Comparison of ENCODE assay signal across 17 cellular contexts in the genomic region with DNA sequence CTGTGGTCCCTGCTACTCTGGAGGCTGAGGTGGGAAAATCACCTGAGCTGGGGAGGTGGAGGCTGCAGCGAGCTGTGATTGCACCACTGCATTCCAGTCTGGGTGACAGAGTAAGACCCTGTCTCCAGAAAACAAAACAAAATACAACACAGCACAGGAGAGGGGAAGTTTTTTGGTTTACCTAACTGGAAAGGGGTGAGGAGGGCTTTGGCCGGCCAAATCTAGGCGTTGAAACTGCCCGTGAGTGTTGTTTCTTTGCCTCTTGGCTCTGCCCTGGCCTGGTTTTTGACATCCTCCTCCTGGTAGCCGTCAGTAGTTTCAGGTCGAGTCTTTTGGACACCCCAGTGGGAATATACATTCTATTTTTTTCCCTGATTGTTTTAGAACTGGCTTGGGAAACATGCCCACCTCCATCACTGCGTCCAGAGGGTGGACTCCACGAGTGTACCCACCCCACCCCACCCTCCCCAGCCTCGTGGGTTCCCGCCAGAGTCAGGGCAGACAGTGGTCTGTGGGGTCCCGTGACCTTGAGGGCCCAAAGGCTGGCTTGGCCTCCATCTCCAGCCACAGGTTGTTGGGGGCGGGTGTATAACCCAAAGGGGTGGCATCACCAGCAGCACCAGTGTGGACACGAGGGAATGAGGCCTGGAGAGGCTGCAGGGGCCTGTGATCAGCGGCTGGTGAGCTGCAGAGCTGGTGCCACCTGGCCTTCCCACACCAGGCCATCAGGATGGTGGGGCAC.
"Had no signal": no experiment of that assay in that cellular context is flagged by ENCODE, and none has a peak within 500 bp of the region (broad histone marks: within the 10 kb centered on the region; RNA-seq: fewer than 3 reads in every experiment).

No MANE protein-coding gene starts in this region.

- H3K27ac ChIP-seq: ascending aorta, breast epithelium, testis, upper lobe of left lung had no signal

- DNase-seq: activated CD4-positive, alpha-beta T cell treated with anti-CD3 and anti-CD28 coated beads for 48 hours; activated CD8-positive, alpha-beta memory T cell treated with anti-CD3 and anti-CD28 coated beads, Interleukin-2, amount 50 U/mL, for 4 hours; activated CD8-positive, alpha-beta T cell treated with anti-CD3 and anti-CD28 coated beads for 36 hours; activated naive CD4-positive, alpha-beta T cell; activated naive CD8-positive, alpha-beta T cell treated with anti-CD3 and anti-CD28 coated beads, Interleukin-2, amount 50 U/mL, for 24 hours; activated T-cell treated with anti-CD3 and anti-CD28 coated beads, Interleukin-2, amount 50 U/mL, for 72 hours; cerebellar nuclear complex; dermis blood vessel endothelial cell; kidney; small intestine; T-helper 17 cell; testis; upper lobe of left lung had no signal

- H3K4me3 Mint-ChIP-seq: activated CD8-positive, alpha-beta T cell treated with anti-CD3 and anti-CD28 coated beads for 36 hours; activated naive CD8-positive, alpha-beta T cell treated with anti-CD3 and anti-CD28 coated beads, Interleukin-2, amount 50 U/mL, for 24 hours; activated T-cell treated with anti-CD3 and anti-CD28 coated beads, Interleukin-2, amount 50 U/mL, for 72 hours; stimulated activated naive CD8-positive, alpha-beta T cell treated with anti-CD3 and anti-CD28 coated beads, Interleukin-15, Interleukin-2, amounts not matched to agents 100 ng/mL and 50 ng/mL, for 24 hours; T-helper 17 cell had no signal

- H3K36me3 ChIP-seq: ascending aorta, breast epithelium, SJCRH30, upper lobe of left lung had no signal

- H3K4me1 Mint-ChIP-seq: activated naive CD8-positive, alpha-beta T cell treated with anti-CD3 and anti-CD28 coated beads, Interleukin-2, amount 50 U/mL, for 24 hours; T-helper 17 cell had no signal

- H3K9me3 Mint-ChIP-seq: activated CD8-positive, alpha-beta T cell treated with anti-CD3 and anti-CD28 coated beads for 36 hours; activated naive CD8-positive, alpha-beta T cell treated with anti-CD3 and anti-CD28 coated beads, Interleukin-2, amount 50 U/mL, for 24 hours; activated T-cell treated with anti-CD3 and anti-CD28 coated beads, Interleukin-2, amount 50 U/mL, for 72 hours; stimulated activated naive CD8-positive, alpha-beta T cell treated with anti-CD3 and anti-CD28 coated beads, Interleukin-15, Interleukin-2, amounts not matched to agents 100 ng/mL and 50 ng/mL, for 24 hours had no signal

- H3K4me1 ChIP-seq: ascending aorta, breast epithelium, testis, upper lobe of left lung had no signal

- H3K9me3 ChIP-seq: ascending aorta, breast epithelium, SJCRH30, testis, upper lobe of left lung had no signal

- H3K27ac Mint-ChIP-seq: activated CD8-positive, alpha-beta T cell treated with anti-CD3 and anti-CD28 coated beads for 36 hours; activated naive CD8-positive, alpha-beta T cell treated with anti-CD3 and anti-CD28 coated beads, Interleukin-2, amount 50 U/mL, for 24 hours; activated T-cell treated with anti-CD3 and anti-CD28 coated beads, Interleukin-2, amount 50 U/mL, for 72 hours; stimulated activated naive CD8-positive, alpha-beta T cell treated with anti-CD3 and anti-CD28 coated beads, Interleukin-15, Interleukin-2, amounts not matched to agents 100 ng/mL and 50 ng/mL, for 24 hours; T-helper 17 cell had no signal

- ATAC-seq: activated CD8-positive, alpha-beta T cell treated with anti-CD3 and anti-CD28 coated beads for 36 hours; activated naive CD8-positive, alpha-beta T cell treated with anti-CD3 and anti-CD28 coated beads, Interleukin-2, amount 50 U/mL, for 24 hours; activated T-cell treated with anti-CD3 and anti-CD28 coated beads, Interleukin-2, amount 50 U/mL, for 72 hours; T-helper 17 cell had no signal

- H3K27me3 Mint-ChIP-seq: activated CD8-positive, alpha-beta T cell treated with anti-CD3 and anti-CD28 coated beads for 36 hours; activated naive CD8-positive, alpha-beta T cell treated with anti-CD3 and anti-CD28 coated beads, Interleukin-2, amount 50 U/mL, for 24 hours; stimulated activated naive CD8-positive, alpha-beta T cell treated with anti-CD3 and anti-CD28 coated beads, Interleukin-15, Interleukin-2, amounts not matched to agents 100 ng/mL and 50 ng/mL, for 24 hours; T-helper 17 cell had no signal

- H3K4me3 ChIP-seq: ascending aorta, breast epithelium, SJCRH30, testis, upper lobe of left lung had no signal

- H3K27me3 ChIP-seq: ascending aorta, breast epithelium, SJCRH30, testis, upper lobe of left lung had no signal
